ENCODE assay signal across 12 cellular contexts in genomic region chrX:20594985-20595384, GRCh38.
DNase-seq lines count a peak whose midpoint lies in the region; ATAC-seq and TF ChIP-seq lines count a peak whose summit lies in the region.
"Had no signal": no experiment of that assay in that cellular context is flagged by ENCODE, and none has a peak within 500 bp of the region (broad histone marks: within the 10 kb centered on the region; RNA-seq: fewer than 3 reads in every experiment).

No MANE protein-coding gene starts in this region.

- H3K9ac ChIP-seq in mammary epithelial cell (ENCODE audit: insufficient read depth, low read length) = no peak overlapping the region

- H3K27me3 Mint-ChIP-seq in type B pancreatic cell = no peaks in the 10 kb centered on the region
- H3K27me3 Mint-ChIP-seq: dendritic cell treated with granulocyte-macrophage colony-stimulating factor and Interleukin-4, amounts not matched to agents 40 ng/mL and 50 ng/mL, for 4 days had no signal

- H3K27me3 ChIP-seq in mammary epithelial cell (ENCODE audit: insufficient read depth, low read length) (no peaks in the 10 kb centered on the region), breast epithelium (peaks cover 0 to 30% of the 10 kb centered on the region in 2 donors), suprapubic skin (no peaks in the 10 kb centered on the region)

- H3K36me3 Mint-ChIP-seq in type B pancreatic cell = no peaks in the 10 kb centered on the region

- dilution Hi-C loops in mammary epithelial cell (cut with HindIII; ENCODE audit: low sequenced_read_pairs) = no loop called here

- no peak overlapping the region for H3K4me3 Mint-ChIP-seq in type B pancreatic cell
- H3K4me3 Mint-ChIP-seq: dendritic cell treated with granulocyte-macrophage colony-stimulating factor and Interleukin-4, amounts not matched to agents 40 ng/mL and 50 ng/mL, for 4 days had no signal

- BruUV-seq in mammary epithelial cell (replicated peaks; lab: Mats Ljungman, UMichigan) = no TSS peak

- H4K20me1 ChIP-seq in mammary epithelial cell (ENCODE audit: insufficient read depth, low read length) = no peaks in the 10 kb centered on the region

- H3K9me3 ChIP-seq in mammary epithelial cell (replicated peaks; ENCODE audit: insufficient read depth, low read length) (no peaks in the 10 kb centered on the region), breast epithelium (no peaks in the 10 kb centered on the region), suprapubic skin (no peaks in the 10 kb centered on the region)

- 0 out of 3 replicates have a peak, but pooled peaks have one; percentile 34 for ATAC-seq in SK-N-SH treated with all-trans-retinoic acid at 6 μM for 48 hours

- no peak overlapping the region for H3K4me2 ChIP-seq in mammary epithelial cell (ENCODE audit: insufficient read depth, low read depth, low read length)

- TF ChIP-seq POLR2A in breast epithelium (IDR thresholded peaks at IDR 0.05) (no peak), suprapubic skin (IDR thresholded peaks at IDR 0.05) (no peak)

- no peaks in the 10 kb centered on the region for H3K79me2 ChIP-seq in mammary epithelial cell (ENCODE audit: insufficient read depth, low read length)

- H3K36me3 ChIP-seq in mammary epithelial cell (ENCODE audit: insufficient read depth, low read length) (no peaks in the 10 kb centered on the region), breast epithelium (no peaks in the 10 kb centered on the region), suprapubic skin (no peaks in the 10 kb centered on the region)

- peaks cover 13% of the 10 kb centered on the region for H3K4me1 Mint-ChIP-seq in type B pancreatic cell (ENCODE audit: unreplicated experiment)

- no peak overlapping the region for H2AFZ ChIP-seq in mammary epithelial cell (ENCODE audit: low read depth, low read length)

- H3K4me3 ChIP-seq in mammary epithelial cell (replicated peaks in 1 of 3; ENCODE audit: insufficient read depth in 1 of 3, low read depth in 2 of 3, low read length in 3 of 3) = no peak overlapping the region
- H3K4me3 ChIP-seq in breast epithelium = no peak overlapping the region
- no peak overlapping the region for H3K4me3 ChIP-seq in suprapubic skin

- DNase-seq in mammary epithelial cell (no peak), breast epithelium (ENCODE audit: low spot score in 2 of 2) (no peak), foreskin melanocyte (peak; percentile 1), type B pancreatic cell (ENCODE audit: extremely low spot score, unreplicated experiment) (no peak), GOT3 (lab: John Stamatoyannopoulos, UW) (no peak), glomerular visceral epithelial cell (ENCODE audit: extremely low spot score) (no peak), suprapubic skin (ENCODE audit: low spot score in 2 of 2) (no peak)
- DNase-seq: NCI-H1092, occipital lobe had no signal

- peaks cover 5% of the 10 kb centered on the region for H3K9me3 Mint-ChIP-seq in type B pancreatic cell
- H3K9me3 Mint-ChIP-seq: activated T-helper 2 cell treated with anti-CD3 and anti-CD28 coated beads, Interferon-gamma antibody, Interleukin-2, Interleukin-4, amounts not matched to agents 10 μg/mL and 5 μg/mL and 100 μg/mL, durations not matched to agents 14 hours and 24 hours and 36 hours; dendritic cell treated with granulocyte-macrophage colony-stimulating factor and Interleukin-4, amounts not matched to agents 40 ng/mL and 50 ng/mL, for 4 days had no signal

- H3K27ac ChIP-seq in mammary epithelial cell (ENCODE audit: insufficient read depth, low read depth, low read length) (no peak overlapping the region), breast epithelium (no peak overlapping the region), suprapubic skin (no peak overlapping the region)

- intact Hi-C loops in mammary epithelial cell (cut with micrococcal nuclease) = no loop called here
- intact Hi-C loops in breast epithelium (cut with DNase I; ENCODE audit: low total_unique reads) = no loop called here

- WGBS in mammary epithelial cell (ENCODE audit: low coverage, missing lambda C conversion rate) = 54% methylated on average over 2 of the region's 2 CpGs
- WGBS in suprapubic skin = 49% methylated on average over 2 of the region's 2 CpGs

- TF ChIP-seq CTCF in mammary epithelial cell (conservative IDR thresholded peaks at IDR 0.05 in 1 of 2, IDR thresholded peaks at IDR 0.05 in 1 of 2; ENCODE audit: extremely low read depth in 1 of 2, insufficient read depth in 1 of 2, low read depth in 1 of 2, low read length in 2 of 2) = peak; percentile 24 to 46
- no peak for TF ChIP-seq CTCF in breast epithelium (IDR thresholded peaks at IDR 0.05)
- peak; percentile 67 for TF ChIP-seq CTCF in type B pancreatic cell (conservative IDR thresholded peaks at IDR 0.05)
- TF ChIP-seq CTCF in suprapubic skin (IDR thresholded peaks at IDR 0.05) = peak in 1 of 2 donors; percentile 22

- H3K27ac Mint-ChIP-seq in type B pancreatic cell = no peak overlapping the region
- H3K27ac Mint-ChIP-seq: dendritic cell treated with granulocyte-macrophage colony-stimulating factor and Interleukin-4, amounts not matched to agents 40 ng/mL and 50 ng/mL, for 4 days had no signal

- CTCF ChIA-PET in mammary epithelial cell (lab: Charles Lee; ENCODE audit: low non-redundant PET) = no interaction called here

- no peaks in the 10 kb centered on the region for H3K4me1 ChIP-seq in mammary epithelial cell (ENCODE audit: insufficient read depth, low read length)
- no peaks in the 10 kb centered on the region for H3K4me1 ChIP-seq in breast epithelium
- peaks cover 5% of the 10 kb centered on the region for H3K4me1 ChIP-seq in suprapubic skin

- in situ Hi-C loops in mammary epithelial cell (cut with MboI; ENCODE audit: low sequenced_read_pairs in 2 of 2) = no loop called here

- TF ChIP-seq EP300 in suprapubic skin (IDR thresholded peaks at IDR 0.05) = no peak

TF ChIP-seq in SK-N-SH treated with all-trans-retinoic acid at 6 μM for 48 hours, 23 proteins besides CTCF, POLR2A, EP300 and RAD21:
- TF ChIP-seq ZNF8 (CRISPR knock-in tag; IDR thresholded peaks at IDR 0.05) = no peak
- TF ChIP-seq ZFP3 (CRISPR knock-in tag; IDR thresholded peaks at IDR 0.05) = no peak
- no peak for TF ChIP-seq ZFP30 (CRISPR knock-in tag; IDR thresholded peaks at IDR 0.05)
- no peak for TF ChIP-seq PPARA (CRISPR knock-in tag; IDR thresholded peaks at IDR 0.05; ENCODE audit: borderline replicate concordance)
- TF ChIP-seq ISL1 (CRISPR knock-in tag; IDR thresholded peaks at IDR 0.05) = no peak
- no peak for TF ChIP-seq TOX (CRISPR knock-in tag; IDR thresholded peaks at IDR 0.05; ENCODE audit: borderline replicate concordance)
- no peak for TF ChIP-seq ZC3H10 (CRISPR knock-in tag; IDR thresholded peaks at IDR 0.05)
- TF ChIP-seq TSHZ2 (CRISPR knock-in tag; IDR thresholded peaks at IDR 0.05) = no peak
- TF ChIP-seq ZNF70 (CRISPR knock-in tag; IDR thresholded peaks at IDR 0.05) = no peak
- TF ChIP-seq POU6F1 (CRISPR knock-in tag; IDR thresholded peaks at IDR 0.05; ENCODE audit: borderline replicate concordance, low read depth) = no peak
- TF ChIP-seq OSR1 (CRISPR knock-in tag; IDR thresholded peaks at IDR 0.05) = no peak
TF ChIP-seq in SK-N-SH treated with all-trans-retinoic acid at 6 μM for 48 hours: peak in this region for 0.

Comparison
In these comparisons a context has a peak if more than half of its experiments do, and no peak if none do; other contexts are left out.
1. CTCF ChIP-seq: peak in mammary epithelial cell (2 of 2) and type B pancreatic cell (single experiment); none in breast epithelium (0 of 3).